ENCODE assay signal across 20 cellular contexts in the genomic region with DNA sequence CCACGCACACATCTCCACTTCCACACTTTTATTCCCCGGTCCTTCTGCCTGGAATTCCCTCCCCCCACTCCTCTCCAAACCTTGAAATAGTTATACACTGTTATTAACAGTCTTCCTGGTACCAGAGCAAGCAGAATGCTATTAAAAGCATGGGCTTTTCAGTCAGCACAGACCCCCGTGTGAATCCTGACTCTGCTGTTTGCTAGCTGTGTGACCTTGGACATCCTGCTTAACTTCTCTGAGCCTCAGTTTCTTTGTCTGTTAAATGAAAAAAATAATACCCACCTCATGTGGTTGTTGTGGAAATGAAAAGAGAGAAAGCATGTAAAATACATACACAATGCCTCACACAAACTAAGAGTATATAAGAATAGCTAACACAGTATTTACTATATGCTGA. TPM values are rescaled to one million over a fixed set of nuclear protein-coding genes. Genes with fewer than 3 reads are reported as not detected.
A peak's percentile ranks its signal among the peaks of the same experiment; 100 is the strongest.
DNase-seq lines count a peak whose midpoint lies in the region; TF ChIP-seq lines count a peak whose summit lies in the region.
"Had no signal": no experiment of that assay in that cellular context is flagged by ENCODE, and none has a peak within 500 bp of the region (broad histone marks: within the 10 kb centered on the region; RNA-seq: fewer than 3 reads in every experiment).

No MANE protein-coding gene starts in this region.

- TF ChIP-seq EP300 in suprapubic skin (IDR thresholded peaks at IDR 0.05) = no peak

- no peaks in the 10 kb centered on the region for H3K27me3 Mint-ChIP-seq in Caco-2 (ENCODE audit: insufficient read depth, unreplicated experiment)
- H3K27me3 Mint-ChIP-seq in nephron progenitor cell (ENCODE audit: low read depth, poor library complexity) = peaks cover 47% of the 10 kb centered on the region

- no peak overlapping the region for H3K4me3 ChIP-seq in Caco-2 (ENCODE audit: low read depth, low read length)
- no peak overlapping the region for H3K4me3 ChIP-seq in adipocyte (ENCODE audit: low read length)
- H3K4me3 ChIP-seq in suprapubic skin = no peak overlapping the region
- H3K4me3 ChIP-seq: coronary artery, GM23248, lower lobe of right lung, psoas muscle had no signal

- no TSS peak for BruUV-seq in Caco-2 (replicated peaks; lab: Mats Ljungman, UMichigan)

- TF ChIP-seq CTCF in Caco-2 (IDR thresholded peaks at IDR 0.05; ENCODE audit: insufficient read depth in 1 of 2, low read depth in 1 of 2, low read length in 1 of 2, severe bottlenecking in 1 of 2, unreplicated experiment in 1 of 2) = no peak
- TF ChIP-seq CTCF in nephron progenitor cell (IDR thresholded peaks at IDR 0.05) = no peak
- no peak for TF ChIP-seq CTCF in suprapubic skin (IDR thresholded peaks at IDR 0.05)

- no peak for TF ChIP-seq POLR2A in suprapubic skin (IDR thresholded peaks at IDR 0.05)

- H3K36me3 ChIP-seq in Caco-2 (ENCODE audit: control insufficient read depth, insufficient read depth, low read length) (no peaks in the 10 kb centered on the region), adipocyte (ENCODE audit: control insufficient read depth, insufficient read depth, low read length, severe bottlenecking) (no peaks in the 10 kb centered on the region), suprapubic skin (no peaks in the 10 kb centered on the region)
- H3K36me3 ChIP-seq: lower lobe of right lung, WERI-Rb-1 had no signal

- H3K9me3 ChIP-seq in Caco-2 (no peaks in the 10 kb centered on the region; the same call in 1 of the 2 replicates), adipocyte (ENCODE audit: control insufficient read depth, low read length) (no peaks in the 10 kb centered on the region), suprapubic skin (no peaks in the 10 kb centered on the region)
- H3K9me3 ChIP-seq: lower lobe of right lung, psoas muscle had no signal

- H3K36me3 Mint-ChIP-seq in Caco-2 (ENCODE audit: insufficient read depth, unreplicated experiment) (peaks cover 9% of the 10 kb centered on the region), nephron progenitor cell (ENCODE audit: low read depth) (no peaks in the 10 kb centered on the region)
- H3K36me3 Mint-ChIP-seq: brain, naive B cell had no signal

- H3K9ac ChIP-seq in adipocyte (ENCODE audit: low read length) = peak overlapping the region; percentile 39
- H3K9ac ChIP-seq: GM23248 had no signal

- H3K4me3 Mint-ChIP-seq in Caco-2 (ENCODE audit: unreplicated experiment) = no peak overlapping the region
- H3K4me3 Mint-ChIP-seq in nephron progenitor cell = peak overlapping the region; percentile 57
- H3K4me3 Mint-ChIP-seq: naive B cell had no signal

- peaks cover 45% of the 10 kb centered on the region for H3K4me1 Mint-ChIP-seq in Caco-2 (ENCODE audit: low read depth, unreplicated experiment)
- H3K4me1 Mint-ChIP-seq in nephron progenitor cell = peaks cover 53% of the 10 kb centered on the region

- H3K27me3 ChIP-seq in Caco-2 (replicated peaks; ENCODE audit: control insufficient read depth, insufficient read depth, low read length) (no peaks in the 10 kb centered on the region), adipocyte (replicated peaks; ENCODE audit: control insufficient read depth, insufficient read depth, low read length) (no peaks in the 10 kb centered on the region), suprapubic skin (no peaks in the 10 kb centered on the region)

- DNase-seq in Caco-2 (no peak), adipocyte (ENCODE audit: low read depth) (no peak), nephron progenitor cell (no peak), suprapubic skin (ENCODE audit: low spot score in 2 of 2) (no peak), posterior vena cava (ENCODE audit: low spot score) (no peak), DMS79 treated with DMSO at 0.1 percent for 48 hours (lab: John Stamatoyannopoulos, UW) (no peak), occipital lobe (lab: John Stamatoyannopoulos, UW) (no peak)
- DNase-seq: activated CD8-positive, alpha-beta memory T cell treated with anti-CD3 and anti-CD28 coated beads, Interleukin-2, amount 50 U/mL, for 48 hours; activated effector memory CD4-positive, alpha-beta T cell treated with Interleukin-2 at 50 U/mL for 16 hours; GM23248; KG1; lower lobe of right lung; naive B cell; SIG-M5; stimulated activated CD4-positive, alpha-beta T cell treated with anti-CD3 and anti-CD28 coated beads, Interleukin-4, amount 100 ng/mL, for 4 hours; T-helper 1 cell; WERI-Rb-1 had no signal

- POLR2A ChIA-PET in Caco-2 (lab: Charles Lee) = no interaction called here

- H3K9me3 Mint-ChIP-seq in Caco-2 (ENCODE audit: unreplicated experiment) (no peaks in the 10 kb centered on the region), nephron progenitor cell (no peaks in the 10 kb centered on the region)
- H3K9me3 Mint-ChIP-seq: naive B cell had no signal

- intact Hi-C loops in Caco-2 (cut with micrococcal nuclease; ENCODE audit: unreplicated experiment) (no loop called here), posterior vena cava (cut with DNase I) (loop anchor here in 1 of 2 donors (5.0 kb wide), 1 partner anchor 530 kb away; no protein-coding TSS in a partner anchor)

- H3K4me1 ChIP-seq in Caco-2 (peaks cover 69% of the 10 kb centered on the region), adipocyte (ENCODE audit: control insufficient read depth, insufficient read depth, low read length) (peaks cover 36% of the 10 kb centered on the region), suprapubic skin (peaks cover 80% of the 10 kb centered on the region)

- 62% methylated on average over 3 of the region's 3 CpGs for WGBS in suprapubic skin

- peak overlapping the region; percentile 19 for H3K27ac ChIP-seq in suprapubic skin
- H3K27ac ChIP-seq: GM23248, lower lobe of right lung, psoas muscle, WERI-Rb-1 had no signal

- CTCF ChIA-PET in Caco-2 (lab: Charles Lee) = interaction anchor here (0.6 kb wide), 1 partner anchor 36 kb away, joined by 3 read pairs; no protein-coding TSS in a partner anchor

- H3K27ac Mint-ChIP-seq in Caco-2 (ENCODE audit: unreplicated experiment) = peak overlapping the region; percentile 85
- H3K27ac Mint-ChIP-seq in nephron progenitor cell = no peak overlapping the region
- H3K27ac Mint-ChIP-seq: naive B cell had no signal

RNA-seq across cellular contexts. Expression of a gene that starts 39.6 kb away (rescaled TPM):
- total RNA-seq in Caco-2 (2022) (312 and 324 TPM in 2 replicates), suprapubic skin (1,000 to 10,000 TPM; 1,174 to 1,475 (median 1,322) TPM), posterior vena cava (100 to 1,000 TPM; 938 to 955 TPM), occipital lobe (18.6 TPM)

Comparison
In these comparisons a context has a peak if more than half of its experiments do, and no peak if none do; other contexts are left out.
1. RNA of a gene that starts 39.6 kb away (total RNA-seq): 1,174 to 1,475 TPM in suprapubic skin, 938 to 955 TPM in posterior vena cava and 312 to 324 TPM in Caco-2; 18.6 TPM in occipital lobe (single experiment); every median in the first group is over 10 times any median in the second.